In genomic region chrX:101051549-101052302, GRCh38 we compare ENCODE assay signal across 7 cellular contexts. TPM values are rescaled to one million over a fixed set of nuclear protein-coding genes. Genes with fewer than 3 reads are reported as not detected.
A peak's percentile ranks its signal among the peaks of the same experiment; 100 is the strongest.
DNase-seq lines count a peak whose midpoint lies in the region; ATAC-seq, FAIRE-seq and TF ChIP-seq lines count a peak whose summit lies in the region.

Gene TRMT2B (minus strand): TSS chrX:101052111. CDS start chrX:101042289, 9,822 bp downstream.

- peak within 1 kb of the TSS; percentile 90 for H3K27ac Mint-ChIP-seq in T-helper 2 cell treated with Interferon-gamma antibody and Interleukin-4, amounts not matched to agents 5 μg/mL and 100 μg/mL, for 36 hours
- peak within 1 kb of the TSS; percentile 41 for H3K27ac Mint-ChIP-seq in astrocyte (ENCODE audit: unreplicated experiment)

- H3K27ac ChIP-seq in astrocyte (ENCODE audit: low read depth, low read length): peak within 1 kb of the TSS; percentile 73

- no peak for FAIRE-seq in astrocyte (lab: Jason Lieb, UNC)

- DNase-seq in NCI-H146 treated with DMSO at 0.1 percent for 48 hours (lab: John Stamatoyannopoulos, UW; ENCODE audit: unreplicated experiment) (peak; percentile 60), astrocyte (ENCODE audit: low read depth) (peak; percentile 69), hippocampal formation (lab: John Stamatoyannopoulos, UW) (peak; percentile 42 to 43), retinal pigment epithelial cell (ENCODE audit: low read depth) (peak; percentile 28)
- peak; percentile 74 for DNase-seq in T-helper 2 cell treated with Interferon-gamma antibody and Interleukin-4, amounts not matched to agents 5 μg/mL and 100 μg/mL, for 36 hours (ENCODE audit: low spot score)

- H3K9me3 ChIP-seq in astrocyte (ENCODE audit: insufficient read depth, low read depth, low read length): no peaks in the 10 kb centered on the region

- H3K27me3 Mint-ChIP-seq in T-helper 2 cell treated with Interferon-gamma antibody and Interleukin-4, amounts not matched to agents 5 μg/mL and 100 μg/mL, for 36 hours (ENCODE audit: low read depth): no peaks in the 10 kb centered on the region
- H3K27me3 Mint-ChIP-seq in astrocyte (ENCODE audit: low read depth, unreplicated experiment): no peaks in the 10 kb centered on the region

- peaks cover 20% of the 10 kb centered on the region for H3K4me1 Mint-ChIP-seq in T-helper 2 cell treated with Interferon-gamma antibody and Interleukin-4, amounts not matched to agents 5 μg/mL and 100 μg/mL, for 36 hours (ENCODE audit: low read depth)
- peaks cover 3% of the 10 kb centered on the region for H3K4me1 Mint-ChIP-seq in astrocyte (ENCODE audit: low read depth, unreplicated experiment)

- peak within 1 kb of the TSS; percentile 91 for H3K4me3 Mint-ChIP-seq in T-helper 2 cell treated with Interferon-gamma antibody and Interleukin-4, amounts not matched to agents 5 μg/mL and 100 μg/mL, for 36 hours
- peak within 1 kb of the TSS; percentile 87 for H3K4me3 Mint-ChIP-seq in astrocyte (ENCODE audit: unreplicated experiment)

- H3K79me2 ChIP-seq in astrocyte (ENCODE audit: insufficient read depth, low read length): peaks cover 5% of the 10 kb centered on the region

- no peaks in the 10 kb centered on the region for H4K20me1 ChIP-seq in astrocyte (ENCODE audit: insufficient read depth, low read length)

- H2AFZ ChIP-seq in astrocyte (ENCODE audit: low read depth, low read length): peak within 1 kb of the TSS; percentile 86

- H3K36me3 Mint-ChIP-seq in T-helper 2 cell treated with Interferon-gamma antibody and Interleukin-4, amounts not matched to agents 5 μg/mL and 100 μg/mL, for 36 hours (ENCODE audit: low read depth): peaks cover 10% of the 10 kb centered on the region
- no peaks in the 10 kb centered on the region for H3K36me3 Mint-ChIP-seq in astrocyte (ENCODE audit: low read depth, unreplicated experiment)

- H3K4me1 ChIP-seq in astrocyte (ENCODE audit: insufficient read depth, low read length): peaks cover 8% of the 10 kb centered on the region

- H3K4me3 ChIP-seq in astrocyte (ENCODE audit: insufficient read depth, low read depth, low read length) (peak within 1 kb of the TSS; percentile 69), retinal pigment epithelial cell (ENCODE audit: low read length) (peak within 1 kb of the TSS; percentile 71)

- no peaks in the 10 kb centered on the region for H3K27me3 ChIP-seq in astrocyte (ENCODE audit: insufficient read depth, low read length)

- H3K9ac ChIP-seq in astrocyte (ENCODE audit: low read length): peak within 1 kb of the TSS; percentile 77

- no peak for TF ChIP-seq CTCF in astrocyte (IDR thresholded peaks at IDR 0.05; ENCODE audit: insufficient read depth, low read depth, low read length)
- no peak for TF ChIP-seq CTCF in retinal pigment epithelial cell (conservative IDR thresholded peaks at IDR 0.05; ENCODE audit: low read depth, low read length)

- ATAC-seq in GM18502 (IDR thresholded peaks at IDR 0.05; ENCODE audit: poor library complexity, unreplicated experiment): peak; percentile 92
- peak; percentile 86 for ATAC-seq in HG02884 (IDR thresholded peaks at IDR 0.05; ENCODE audit: unreplicated experiment)

- no peaks in the 10 kb centered on the region for H3K36me3 ChIP-seq in astrocyte (ENCODE audit: insufficient read depth, low read length)

- H3K4me2 ChIP-seq in astrocyte (ENCODE audit: low read length): peak within 1 kb of the TSS; percentile 97

- H3K9me3 Mint-ChIP-seq in T-helper 2 cell treated with Interferon-gamma antibody and Interleukin-4, amounts not matched to agents 5 μg/mL and 100 μg/mL, for 36 hours: peaks cover 4% of the 10 kb centered on the region
- H3K9me3 Mint-ChIP-seq in astrocyte (ENCODE audit: unreplicated experiment): no peaks in the 10 kb centered on the region

RNA-seq across cellular contexts. Expression of gene TRMT2B, which starts in this region (rescaled TPM):
- 7.2 and 8.3 TPM in 2 replicates for total RNA-seq in astrocyte

Comparison
In these comparisons a context has a peak if more than half of its experiments do, and no peak if none do; other contexts are left out.
1. Peak in every context shown above with its lines: DNase-seq, ATAC-seq, H3K4me3 ChIP-seq and H3K27ac ChIP-seq.